1 cellular context compared by ENCODE assay signal in the genomic region with DNA sequence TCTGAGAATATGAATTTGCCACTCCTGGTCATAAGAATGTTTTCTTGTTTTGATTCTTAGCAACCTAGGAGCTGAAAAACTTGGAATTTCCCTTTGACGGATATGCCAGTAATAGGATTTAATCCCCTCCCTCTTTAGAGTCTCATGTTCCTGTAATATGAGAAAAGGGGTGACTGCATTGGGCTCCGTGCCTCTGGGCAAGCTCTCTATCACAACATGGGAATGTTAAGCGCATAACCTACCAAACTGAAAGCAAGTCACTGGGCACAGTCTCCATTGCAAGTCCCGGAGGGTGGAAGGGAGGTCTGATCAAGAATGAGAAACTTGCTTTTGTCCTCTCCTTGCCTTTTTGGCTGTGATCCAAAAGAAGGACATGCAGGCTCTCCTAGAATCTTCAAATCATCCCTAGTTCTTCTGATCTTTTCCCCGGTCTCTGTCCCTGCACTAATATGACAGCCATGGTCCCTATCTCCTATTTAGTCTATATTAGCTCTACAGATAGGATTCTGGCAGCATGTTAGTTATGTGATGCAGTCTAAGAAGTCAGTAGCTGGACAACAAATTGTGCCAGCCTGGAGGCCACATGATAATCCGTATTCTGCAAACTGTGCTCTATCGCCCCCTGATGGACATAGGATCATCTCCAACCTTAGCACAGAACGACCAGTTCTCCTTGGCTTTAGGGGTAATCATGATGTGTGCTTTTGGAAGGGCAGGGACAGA.
TF ChIP-seq lines count a peak whose summit lies in the region.

No MANE protein-coding gene starts in this region.

TF ChIP-seq in GM23338, 12 proteins besides CTCF, POLR2A, EP300 and RAD21 (continued from another document):
- TF ChIP-seq, protein P1, sequence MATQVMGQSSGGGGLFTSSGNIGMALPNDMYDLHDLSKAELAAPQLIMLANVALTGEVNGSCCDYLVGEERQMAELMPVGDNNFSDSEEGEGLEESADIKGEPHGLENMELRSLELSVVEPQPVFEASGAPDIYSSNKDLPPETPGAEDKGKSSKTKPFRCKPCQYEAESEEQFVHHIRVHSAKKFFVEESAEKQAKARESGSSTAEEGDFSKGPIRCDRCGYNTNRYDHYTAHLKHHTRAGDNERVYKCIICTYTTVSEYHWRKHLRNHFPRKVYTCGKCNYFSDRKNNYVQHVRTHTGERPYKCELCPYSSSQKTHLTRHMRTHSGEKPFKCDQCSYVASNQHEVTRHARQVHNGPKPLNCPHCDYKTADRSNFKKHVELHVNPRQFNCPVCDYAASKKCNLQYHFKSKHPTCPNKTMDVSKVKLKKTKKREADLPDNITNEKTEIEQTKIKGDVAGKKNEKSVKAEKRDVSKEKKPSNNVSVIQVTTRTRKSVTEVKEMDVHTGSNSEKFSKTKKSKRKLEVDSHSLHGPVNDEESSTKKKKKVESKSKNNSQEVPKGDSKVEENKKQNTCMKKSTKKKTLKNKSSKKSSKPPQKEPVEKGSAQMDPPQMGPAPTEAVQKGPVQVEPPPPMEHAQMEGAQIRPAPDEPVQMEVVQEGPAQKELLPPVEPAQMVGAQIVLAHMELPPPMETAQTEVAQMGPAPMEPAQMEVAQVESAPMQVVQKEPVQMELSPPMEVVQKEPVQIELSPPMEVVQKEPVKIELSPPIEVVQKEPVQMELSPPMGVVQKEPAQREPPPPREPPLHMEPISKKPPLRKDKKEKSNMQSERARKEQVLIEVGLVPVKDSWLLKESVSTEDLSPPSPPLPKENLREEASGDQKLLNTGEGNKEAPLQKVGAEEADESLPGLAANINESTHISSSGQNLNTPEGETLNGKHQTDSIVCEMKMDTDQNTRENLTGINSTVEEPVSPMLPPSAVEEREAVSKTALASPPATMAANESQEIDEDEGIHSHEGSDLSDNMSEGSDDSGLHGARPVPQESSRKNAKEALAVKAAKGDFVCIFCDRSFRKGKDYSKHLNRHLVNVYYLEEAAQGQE (IDR thresholded peaks at IDR 0.05; ENCODE audit: unreplicated experiment), result no peak
- TF ChIP-seq, protein P2, sequence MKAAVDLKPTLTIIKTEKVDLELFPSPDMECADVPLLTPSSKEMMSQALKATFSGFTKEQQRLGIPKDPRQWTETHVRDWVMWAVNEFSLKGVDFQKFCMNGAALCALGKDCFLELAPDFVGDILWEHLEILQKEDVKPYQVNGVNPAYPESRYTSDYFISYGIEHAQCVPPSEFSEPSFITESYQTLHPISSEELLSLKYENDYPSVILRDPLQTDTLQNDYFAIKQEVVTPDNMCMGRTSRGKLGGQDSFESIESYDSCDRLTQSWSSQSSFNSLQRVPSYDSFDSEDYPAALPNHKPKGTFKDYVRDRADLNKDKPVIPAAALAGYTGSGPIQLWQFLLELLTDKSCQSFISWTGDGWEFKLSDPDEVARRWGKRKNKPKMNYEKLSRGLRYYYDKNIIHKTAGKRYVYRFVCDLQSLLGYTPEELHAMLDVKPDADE (IDR thresholded peaks at IDR 0.05), result no peak
- TF ChIP-seq NANOG (IDR thresholded peaks at IDR 0.05; ENCODE audit: borderline replicate concordance) (no peak), CREB1 (CRISPR knock-in tag; IDR thresholded peaks at IDR 0.05; ENCODE audit: low read depth) (no peak), ZNF331 (CRISPR knock-in tag; IDR thresholded peaks at IDR 0.05; ENCODE audit: low read depth) (no peak), JUNB (IDR thresholded peaks at IDR 0.05; ENCODE audit: unreplicated experiment) (no peak), ZNF114 (CRISPR knock-in tag; IDR thresholded peaks at IDR 0.05) (no peak), POLR2AphosphoS5 (IDR thresholded peaks at IDR 0.05; ENCODE audit: low read depth) (no peak), EZH2phosphoT487 (IDR thresholded peaks at IDR 0.05; ENCODE audit: unreplicated experiment) (no peak), EZH2 (IDR thresholded peaks at IDR 0.05; ENCODE audit: low read depth, unreplicated experiment) (no peak)
- TF ChIP-seq, protein P3, sequence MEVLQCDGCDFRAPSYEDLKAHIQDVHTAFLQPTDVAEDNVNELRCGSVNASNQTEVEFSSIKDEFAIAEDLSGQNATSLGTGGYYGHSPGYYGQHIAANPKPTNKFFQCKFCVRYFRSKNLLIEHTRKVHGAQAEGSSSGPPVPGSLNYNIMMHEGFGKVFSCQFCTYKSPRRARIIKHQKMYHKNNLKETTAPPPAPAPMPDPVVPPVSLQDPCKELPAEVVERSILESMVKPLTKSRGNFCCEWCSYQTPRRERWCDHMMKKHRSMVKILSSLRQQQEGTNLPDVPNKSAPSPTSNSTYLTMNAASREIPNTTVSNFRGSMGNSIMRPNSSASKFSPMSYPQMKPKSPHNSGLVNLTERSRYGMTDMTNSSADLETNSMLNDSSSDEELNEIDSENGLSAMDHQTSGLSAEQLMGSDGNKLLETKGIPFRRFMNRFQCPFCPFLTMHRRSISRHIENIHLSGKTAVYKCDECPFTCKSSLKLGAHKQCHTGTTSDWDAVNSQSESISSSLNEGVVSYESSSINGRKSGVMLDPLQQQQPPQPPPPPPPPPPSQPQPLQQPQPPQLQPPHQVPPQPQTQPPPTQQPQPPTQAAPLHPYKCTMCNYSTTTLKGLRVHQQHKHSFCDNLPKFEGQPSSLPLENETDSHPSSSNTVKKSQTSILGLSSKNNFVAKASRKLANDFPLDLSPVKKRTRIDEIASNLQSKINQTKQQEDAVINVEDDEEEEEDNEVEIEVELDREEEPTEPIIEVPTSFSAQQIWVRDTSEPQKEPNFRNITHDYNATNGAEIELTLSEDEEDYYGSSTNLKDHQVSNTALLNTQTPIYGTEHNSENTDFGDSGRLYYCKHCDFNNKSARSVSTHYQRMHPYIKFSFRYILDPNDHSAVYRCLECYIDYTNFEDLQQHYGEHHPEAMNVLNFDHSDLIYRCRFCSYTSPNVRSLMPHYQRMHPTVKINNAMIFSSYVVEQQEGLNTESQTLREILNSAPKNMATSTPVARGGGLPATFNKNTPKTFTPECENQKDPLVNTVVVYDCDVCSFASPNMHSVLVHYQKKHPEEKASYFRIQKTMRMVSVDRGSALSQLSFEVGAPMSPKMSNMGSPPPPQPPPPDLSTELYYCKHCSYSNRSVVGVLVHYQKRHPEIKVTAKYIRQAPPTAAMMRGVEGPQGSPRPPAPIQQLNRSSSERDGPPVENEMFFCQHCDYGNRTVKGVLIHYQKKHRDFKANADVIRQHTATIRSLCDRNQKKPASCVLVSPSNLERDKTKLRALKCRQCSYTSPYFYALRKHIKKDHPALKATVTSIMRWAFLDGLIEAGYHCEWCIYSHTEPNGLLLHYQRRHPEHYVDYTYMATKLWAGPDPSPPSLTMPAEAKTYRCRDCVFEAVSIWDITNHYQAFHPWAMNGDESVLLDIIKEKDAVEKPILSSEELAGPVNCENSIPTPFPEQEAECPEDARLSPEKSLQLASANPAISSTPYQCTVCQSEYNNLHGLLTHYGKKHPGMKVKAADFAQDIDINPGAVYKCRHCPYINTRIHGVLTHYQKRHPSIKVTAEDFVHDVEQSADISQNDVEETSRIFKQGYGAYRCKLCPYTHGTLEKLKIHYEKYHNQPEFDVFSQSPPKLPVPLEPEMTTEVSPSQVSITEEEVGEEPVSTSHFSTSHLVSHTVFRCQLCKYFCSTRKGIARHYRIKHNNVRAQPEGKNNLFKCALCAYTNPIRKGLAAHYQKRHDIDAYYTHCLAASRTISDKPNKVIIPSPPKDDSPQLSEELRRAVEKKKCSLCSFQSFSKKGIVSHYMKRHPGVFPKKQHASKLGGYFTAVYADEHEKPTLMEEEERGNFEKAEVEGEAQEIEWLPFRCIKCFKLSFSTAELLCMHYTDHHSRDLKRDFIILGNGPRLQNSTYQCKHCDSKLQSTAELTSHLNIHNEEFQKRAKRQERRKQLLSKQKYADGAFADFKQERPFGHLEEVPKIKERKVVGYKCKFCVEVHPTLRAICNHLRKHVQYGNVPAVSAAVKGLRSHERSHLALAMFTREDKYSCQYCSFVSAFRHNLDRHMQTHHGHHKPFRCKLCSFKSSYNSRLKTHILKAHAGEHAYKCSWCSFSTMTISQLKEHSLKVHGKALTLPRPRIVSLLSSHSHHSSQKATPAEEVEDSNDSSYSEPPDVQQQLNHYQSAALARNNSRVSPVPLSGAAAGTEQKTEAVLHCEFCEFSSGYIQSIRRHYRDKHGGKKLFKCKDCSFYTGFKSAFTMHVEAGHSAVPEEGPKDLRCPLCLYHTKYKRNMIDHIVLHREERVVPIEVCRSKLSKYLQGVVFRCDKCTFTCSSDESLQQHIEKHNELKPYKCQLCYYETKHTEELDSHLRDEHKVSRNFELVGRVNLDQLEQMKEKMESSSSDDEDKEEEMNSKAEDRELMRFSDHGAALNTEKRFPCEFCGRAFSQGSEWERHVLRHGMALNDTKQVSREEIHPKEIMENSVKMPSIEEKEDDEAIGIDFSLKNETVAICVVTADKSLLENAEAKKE (CRISPR knock-in tag; IDR thresholded peaks at IDR 0.05), result no peak
